8 cellular contexts compared by ENCODE assay signal in genomic region chr1:148263128-148263905, GRCh38.
DNase-seq lines count a peak whose midpoint lies in the region; ATAC-seq, FAIRE-seq and TF ChIP-seq lines count a peak whose summit lies in the region.

No MANE protein-coding gene starts in this region.

- intact Hi-C loops in Right ventricle myocardium superior (cut with DNase I) (no loop called here), pancreas (cut with DNase I) (no loop called here)

- peak overlapping the region in 2 of 4 donors; percentile 3 to 49 for H3K27ac ChIP-seq in pancreas
- peak overlapping the region in 2 of 4 donors; percentile 65 to 73 for H3K27ac ChIP-seq in upper lobe of left lung

- peaks cover 0 to 4% (median 0%) of the 10 kb centered on the region in 3 donors for H3K4me1 ChIP-seq in pancreas
- H3K4me1 ChIP-seq in upper lobe of left lung = peaks cover 0 to 15% (median 5%) of the 10 kb centered on the region in 4 donors

- TF ChIP-seq POLR2A in upper lobe of left lung (IDR thresholded peaks at IDR 0.05) = peak; percentile 49 to 76 (median 60)

- ATAC-seq in GM18858 (IDR thresholded peaks at IDR 0.05; ENCODE audit: unreplicated experiment) = peak; percentile 40
- ATAC-seq in HG03460 (IDR thresholded peaks at IDR 0.05; ENCODE audit: unreplicated experiment) = peak; percentile 81
- peak; percentile 70 for ATAC-seq in Right ventricle myocardium superior (ENCODE audit: poor library complexity)
- ATAC-seq in pancreas = peak; percentile 77 to 88 (median 82)
- ATAC-seq in upper lobe of left lung (ENCODE audit: low FRiP score in 2 of 2) = peak; percentile 76 to 88

- 0% methylated on average over 43 of the region's 43 CpGs for WGBS in pancreas, 2 donors
- 1 to 2% methylated on average over 36 to 43 of the region's 43 CpGs for WGBS in upper lobe of left lung, 2 donors

- no peaks in the 10 kb centered on the region for H3K9me3 ChIP-seq in pancreas
- H3K9me3 ChIP-seq in upper lobe of left lung = no peaks in the 10 kb centered on the region

- H3K27me3 ChIP-seq in pancreas (no peaks in the 10 kb centered on the region), upper lobe of left lung (peaks cover 0 to 5% (median 0%) of the 10 kb centered on the region in 4 donors)

- H3K4me3 ChIP-seq in pancreas (peak overlapping the region in 3 of 4 donors; percentile 27 to 54 (median 44)), upper lobe of left lung (peak overlapping the region in 3 of 4 donors; percentile 42 to 56 (median 51))

- TF ChIP-seq CTCF in pancreas (IDR thresholded peaks at IDR 0.05) (no peak), upper lobe of left lung (IDR thresholded peaks at IDR 0.05) (no peak)

- peak; percentile 66 for DNase-seq in A172 (ENCODE audit: low spot score)
- peak; percentile 84 for DNase-seq in RPMI8226
- peak; percentile 52 for DNase-seq in activated naive CD4-positive, alpha-beta T cell treated with anti-CD3 and anti-CD28 coated beads, Interleukin-2, amount 50 U/mL, for 16 hours
- peak; percentile 47 for DNase-seq in Right ventricle myocardium superior
- DNase-seq in pancreas = peak; percentile 20 to 83 (median 60)
- DNase-seq in upper lobe of left lung = peak; percentile 71 to 82

- FAIRE-seq in pancreas (lab: Jason Lieb, UNC) = no peak

- no peak for TF ChIP-seq EP300 in upper lobe of left lung (IDR thresholded peaks at IDR 0.05)

- H3K36me3 ChIP-seq in pancreas (no peaks in the 10 kb centered on the region), upper lobe of left lung (no peaks in the 10 kb centered on the region)
